ENCODE assay signal across 42 cellular contexts in the genomic region with DNA sequence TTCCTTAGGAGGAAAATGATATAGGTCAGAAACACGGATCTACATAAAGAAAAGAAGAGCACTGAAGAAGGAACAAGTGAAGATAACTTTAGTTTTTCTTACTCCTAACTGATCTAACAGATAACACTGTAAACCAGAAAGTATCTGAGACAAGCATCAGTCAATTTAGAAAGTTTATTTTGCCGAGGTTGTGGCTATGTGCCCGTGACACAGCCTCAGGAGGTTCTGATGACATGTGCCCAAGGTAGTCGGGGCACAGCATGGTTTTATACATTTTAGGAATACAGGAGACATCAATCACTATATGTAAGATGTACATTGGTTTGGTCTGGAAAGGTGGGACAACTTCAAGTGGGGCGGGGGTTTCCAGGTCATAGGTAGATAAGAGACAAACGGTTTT. TPM values are rescaled to one million over a fixed set of nuclear protein-coding genes. Genes with fewer than 3 reads are reported as not detected.
"Had no signal": no experiment of that assay in that cellular context is flagged by ENCODE, and none has a peak within 500 bp of the region (broad histone marks: within the 10 kb centered on the region; RNA-seq: fewer than 3 reads in every experiment).

No MANE protein-coding gene starts in this region.

- H3K27ac ChIP-seq: adrenal gland, ascending aorta, body of pancreas, brain microvascular endothelial cell, breast epithelium, cardiac muscle cell had no signal

- H3K9me3 ChIP-seq: adrenal gland, ascending aorta, body of pancreas, breast epithelium had no signal

- H3K4me1 ChIP-seq: adrenal gland, ascending aorta, body of pancreas, breast epithelium had no signal

- H3K4me1 Mint-ChIP-seq: activated naive CD4-positive, alpha-beta T cell treated with anti-CD3 and anti-CD28 coated beads, Interleukin-2, amount 10 ng/mL, durations not matched to agents 7 days and 5 days; activated naive CD4-positive, alpha-beta T cell treated with anti-CD3 and anti-CD28 coated beads, Interleukin-2, amount 50 U/mL, for 24 hours; activated naive CD8-positive, alpha-beta T cell treated with anti-CD3 and anti-CD28 coated beads for 36 hours; activated naive CD8-positive, alpha-beta T cell treated with anti-CD3 and anti-CD28 coated beads, Interleukin-2, amount 10 ng/mL, durations not matched to agents 7 days and 5 days; activated naive CD8-positive, alpha-beta T cell treated with anti-CD3 and anti-CD28 coated beads, Interleukin-2, amount 50 U/mL, for 24 hours; activated T-helper 17 cell treated with anti-CD3 and anti-CD28 coated beads, Interleukin-2, amount 50 U/mL, for 72 hours; brain; central memory CD8-positive, alpha-beta T cell had no signal

- H3K4me3 ChIP-seq: adrenal gland, ascending aorta, body of pancreas, breast epithelium, cardiac muscle cell had no signal

- H3K27ac Mint-ChIP-seq: activated naive CD4-positive, alpha-beta T cell treated with anti-CD3 and anti-CD28 coated beads for 36 hours; activated naive CD4-positive, alpha-beta T cell treated with anti-CD3 and anti-CD28 coated beads, Interleukin-2, amount 10 ng/mL, durations not matched to agents 7 days and 5 days; activated naive CD4-positive, alpha-beta T cell treated with anti-CD3 and anti-CD28 coated beads, Interleukin-2, amount 50 U/mL, for 24 hours; activated naive CD4-positive, alpha-beta T cell treated with anti-CD3 and anti-CD28 coated beads, Interleukin-2, amount 50 U/mL, for 72 hours; activated naive CD8-positive, alpha-beta T cell; activated naive CD8-positive, alpha-beta T cell treated with anti-CD3 and anti-CD28 coated beads for 36 hours; activated naive CD8-positive, alpha-beta T cell treated with anti-CD3 and anti-CD28 coated beads, Interleukin-2, amount 10 ng/mL, durations not matched to agents 7 days and 5 days; activated naive CD8-positive, alpha-beta T cell treated with anti-CD3 and anti-CD28 coated beads, Interleukin-2, amount 50 U/mL, for 24 hours; activated T-cell treated with anti-CD3 and anti-CD28 coated beads, Interleukin-2, amount 50 U/mL, for 24 hours; activated T-cell treated with anti-CD3 and anti-CD28 coated beads, Interleukin-2, amount 50 U/mL, for 72 hours; activated T-helper 1 cell treated with anti-CD3 and anti-CD28 coated beads, Interleukin-12 subunit alpha, Interleukin-12 subunit beta, Interleukin-2, Interleukin-4 antibody, amounts not matched to agents 30 ng/mL and 10 ng/mL and 1 ng/mL, durations not matched to agents 14 hours and 24 hours and 36 hours; activated T-helper 17 cell treated with anti-CD3 and anti-CD28 coated beads, Interleukin-2, amount 50 U/mL, for 72 hours; activated T-helper 2 cell treated with anti-CD3 and anti-CD28 coated beads, Interferon-gamma antibody, Interleukin-2, Interleukin-4, amounts not matched to agents 10 μg/mL and 5 μg/mL and 100 μg/mL, durations not matched to agents 14 hours and 24 hours and 36 hours; brain had no signal

- H3K27me3 ChIP-seq: adrenal gland, ascending aorta, body of pancreas, brain microvascular endothelial cell, breast epithelium, cardiac muscle cell had no signal

- FAIRE-seq: astrocyte, bronchial epithelial cell had no signal

- H3K36me3 ChIP-seq: adrenal gland, ascending aorta, brain microvascular endothelial cell, breast epithelium, cardiac muscle cell had no signal

- DNase-seq: activated effector memory CD4-positive, alpha-beta T cell treated with anti-CD3 and anti-CD28 coated beads, Interleukin-2, amount 50 U/mL, for 16 hours; activated effector memory CD4-positive, alpha-beta T cell treated with Interleukin-2 at 50 U/mL for 16 hours; activated gamma-delta T cell; activated gamma-delta T cell treated with Interleukin-2 at 50 U/mL for 16 hours; activated naive CD4-positive, alpha-beta T cell; activated naive CD4-positive, alpha-beta T cell treated with anti-CD3 and anti-CD28 coated beads for 36 hours; activated naive CD4-positive, alpha-beta T cell treated with anti-CD3 and anti-CD28 coated beads, Interleukin-2, amount 10 ng/mL, durations not matched to agents 7 days and 5 days; activated naive CD4-positive, alpha-beta T cell treated with anti-CD3 and anti-CD28 coated beads, Interleukin-2, amount 50 U/mL, for 16 hours; activated naive CD4-positive, alpha-beta T cell treated with Interleukin-2 at 50 U/mL for 16 hours; activated naive CD8-positive, alpha-beta T cell treated with anti-CD3 and anti-CD28 coated beads for 36 hours; activated naive CD8-positive, alpha-beta T cell treated with anti-CD3 and anti-CD28 coated beads, Interleukin-2, amount 10 ng/mL, durations not matched to agents 7 days and 5 days; activated naive CD8-positive, alpha-beta T cell treated with anti-CD3 and anti-CD28 coated beads, Interleukin-2, amount 50 U/mL, for 24 hours; activated T-cell treated with anti-CD3 and anti-CD28 coated beads for 4 hours; activated T-cell treated with anti-CD3 and anti-CD28 coated beads, Interleukin-2, amount 50 U/mL, for 1 hour; activated T-cell treated with anti-CD3 and anti-CD28 coated beads, Interleukin-2, amount 50 U/mL, for 24 hours; activated T-cell treated with anti-CD3 and anti-CD28 coated beads, Interleukin-2, amount 50 U/mL, for 4 hours; activated T-cell treated with anti-CD3 and anti-CD28 coated beads, Interleukin-2, amount 50 U/mL, for 48 hours; activated T-cell treated with anti-CD3 and anti-CD28 coated beads, Interleukin-2, amount 50 U/mL, for 72 hours; adrenal gland; amniotic stem cell; amygdala; anterior cingulate cortex; aorta; body of pancreas; brain microvascular endothelial cell; caudate nucleus; central memory CD4-positive, alpha-beta T cell; cerebellar nuclear complex had no signal

- H3K36me3 Mint-ChIP-seq: activated naive CD4-positive, alpha-beta T cell treated with anti-CD3 and anti-CD28 coated beads, Interleukin-2, amount 10 ng/mL, durations not matched to agents 7 days and 5 days had no signal

- H3K4me3 Mint-ChIP-seq: activated naive CD4-positive, alpha-beta T cell treated with anti-CD3 and anti-CD28 coated beads for 36 hours; activated naive CD4-positive, alpha-beta T cell treated with anti-CD3 and anti-CD28 coated beads, Interleukin-2, amount 10 ng/mL, durations not matched to agents 7 days and 5 days; activated naive CD4-positive, alpha-beta T cell treated with anti-CD3 and anti-CD28 coated beads, Interleukin-2, amount 50 U/mL, for 24 hours; activated naive CD8-positive, alpha-beta T cell; activated naive CD8-positive, alpha-beta T cell treated with anti-CD3 and anti-CD28 coated beads for 36 hours; activated naive CD8-positive, alpha-beta T cell treated with anti-CD3 and anti-CD28 coated beads, Interleukin-2, amount 10 ng/mL, durations not matched to agents 7 days and 5 days; activated naive CD8-positive, alpha-beta T cell treated with anti-CD3 and anti-CD28 coated beads, Interleukin-2, amount 50 U/mL, for 24 hours; activated T-cell treated with anti-CD3 and anti-CD28 coated beads, Interleukin-2, amount 50 U/mL, for 24 hours; activated T-cell treated with anti-CD3 and anti-CD28 coated beads, Interleukin-2, amount 50 U/mL, for 4 hours; activated T-cell treated with anti-CD3 and anti-CD28 coated beads, Interleukin-2, amount 50 U/mL, for 72 hours; activated T-helper 1 cell treated with anti-CD3 and anti-CD28 coated beads, Interleukin-12 subunit alpha, Interleukin-12 subunit beta, Interleukin-2, Interleukin-4 antibody, amounts not matched to agents 30 ng/mL and 10 ng/mL and 1 ng/mL, durations not matched to agents 14 hours and 24 hours and 36 hours; activated T-helper 17 cell treated with anti-CD3 and anti-CD28 coated beads, Interleukin-2, amount 50 U/mL, for 72 hours; brain; central memory CD8-positive, alpha-beta T cell had no signal

- ATAC-seq: activated naive CD4-positive, alpha-beta T cell treated with anti-CD3 and anti-CD28 coated beads, Interleukin-2, amount 50 U/mL, for 72 hours; activated naive CD8-positive, alpha-beta T cell treated with anti-CD3 and anti-CD28 coated beads, Interleukin-2, amount 50 U/mL, for 24 hours; activated T-cell treated with anti-CD3 and anti-CD28 coated beads, Interleukin-2, amount 50 U/mL, for 4 hours; activated T-cell treated with anti-CD3 and anti-CD28 coated beads, Interleukin-2, amount 50 U/mL, for 72 hours; activated T-helper 17 cell treated with anti-CD3 and anti-CD28 coated beads, Interleukin-2, amount 50 U/mL, for 72 hours; body of pancreas had no signal

- H3K27me3 Mint-ChIP-seq: activated naive CD4-positive, alpha-beta T cell treated with anti-CD3 and anti-CD28 coated beads, Interleukin-2, amount 10 ng/mL, durations not matched to agents 7 days and 5 days; activated naive CD4-positive, alpha-beta T cell treated with anti-CD3 and anti-CD28 coated beads, Interleukin-2, amount 50 U/mL, for 24 hours; activated naive CD8-positive, alpha-beta T cell; activated naive CD8-positive, alpha-beta T cell treated with anti-CD3 and anti-CD28 coated beads for 36 hours; activated naive CD8-positive, alpha-beta T cell treated with anti-CD3 and anti-CD28 coated beads, Interleukin-2, amount 10 ng/mL, durations not matched to agents 7 days and 5 days; activated naive CD8-positive, alpha-beta T cell treated with anti-CD3 and anti-CD28 coated beads, Interleukin-2, amount 50 U/mL, for 24 hours; activated T-cell treated with anti-CD3 and anti-CD28 coated beads, Interleukin-2, amount 50 U/mL, for 24 hours; activated T-helper 17 cell treated with anti-CD3 and anti-CD28 coated beads, Interleukin-2, amount 50 U/mL, for 72 hours; central memory CD8-positive, alpha-beta T cell had no signal

- H3K9me3 Mint-ChIP-seq: activated naive CD4-positive, alpha-beta T cell treated with anti-CD3 and anti-CD28 coated beads, Interleukin-2, amount 50 U/mL, for 24 hours; activated naive CD4-positive, alpha-beta T cell treated with anti-CD3 and anti-CD28 coated beads, Interleukin-2, amount 50 U/mL, for 72 hours; activated naive CD8-positive, alpha-beta T cell treated with anti-CD3 and anti-CD28 coated beads for 36 hours; activated naive CD8-positive, alpha-beta T cell treated with anti-CD3 and anti-CD28 coated beads, Interleukin-2, amount 50 U/mL, for 24 hours; activated T-cell treated with anti-CD3 and anti-CD28 coated beads, Interleukin-2, amount 50 U/mL, for 24 hours; activated T-cell treated with anti-CD3 and anti-CD28 coated beads, Interleukin-2, amount 50 U/mL, for 4 hours; activated T-cell treated with anti-CD3 and anti-CD28 coated beads, Interleukin-2, amount 50 U/mL, for 72 hours; activated T-helper 17 cell treated with anti-CD3 and anti-CD28 coated beads, Interleukin-2, amount 50 U/mL, for 72 hours; central memory CD8-positive, alpha-beta T cell had no signal

RNA-seq across cellular contexts. Expression of a gene that starts 23.0 kb away (rescaled TPM):
- total RNA-seq: activated naive CD8-positive, alpha-beta T cell treated with anti-CD3 and anti-CD28 coated beads, Interleukin-2, amount 10 ng/mL, durations not matched to agents 7 days and 5 days; ascending aorta had no signal

RNA-seq across cellular contexts. Expression of a gene that starts 23.1 kb away (rescaled TPM):
- total RNA-seq: ascending aorta, cardiac septum had no signal
